ENCODE assay signal across 12 cellular contexts in the genomic region with DNA sequence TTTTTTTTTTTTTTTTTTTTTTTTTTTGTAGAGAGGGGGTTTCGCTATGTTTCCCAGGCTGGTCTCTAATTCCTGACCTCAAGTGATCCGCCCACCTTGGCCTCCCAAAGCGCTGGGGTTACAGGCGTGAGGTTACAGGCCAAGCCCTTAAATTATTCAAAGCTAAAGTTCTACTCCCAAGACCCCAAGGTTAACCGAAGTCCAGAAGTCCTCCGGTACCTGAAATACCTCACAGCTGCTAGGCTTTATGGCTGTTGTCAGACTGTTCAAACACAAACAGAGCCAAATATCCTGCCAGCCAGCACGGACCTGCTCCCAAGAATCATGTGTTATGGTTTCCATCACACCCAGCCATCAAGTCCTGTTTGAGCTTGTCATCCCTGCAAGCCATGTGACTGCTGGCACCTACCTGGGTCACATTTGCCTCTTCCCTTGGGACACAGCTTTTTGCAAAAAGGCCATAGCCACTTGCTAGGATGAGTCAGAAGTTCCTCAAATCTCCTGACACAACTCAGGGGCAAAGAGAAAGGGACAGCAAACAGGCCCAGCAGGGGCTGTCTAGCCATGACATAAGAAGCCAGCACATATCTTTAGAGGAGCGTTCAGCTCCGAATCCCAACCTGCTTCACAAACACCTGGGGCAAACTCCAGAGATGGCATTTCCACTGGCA.
A peak's percentile ranks its signal among the peaks of the same experiment; 100 is the strongest.
DNase-seq lines count a peak whose midpoint lies in the region; TF ChIP-seq lines count a peak whose summit lies in the region.
"Had no signal": no experiment of that assay in that cellular context is flagged by ENCODE, and none has a peak within 500 bp of the region (broad histone marks: within the 10 kb centered on the region; RNA-seq: fewer than 3 reads in every experiment).

No MANE protein-coding gene starts in this region.

- no peaks in the 10 kb centered on the region for H3K36me3 ChIP-seq in thymus (ENCODE audit: control insufficient read depth, insufficient read depth)
- H3K36me3 ChIP-seq: vagina had no signal

- 90% methylated on average over 9 of the region's 9 CpGs for WGBS in thymus

- H3K4me1 ChIP-seq in thymus (ENCODE audit: control insufficient read depth, insufficient read depth, low read length) = no peaks in the 10 kb centered on the region

- POLR2A ChIA-PET in RWPE1 (lab: Yijun Ruan, JAX; ENCODE audit: low non-redundant PET) = interaction anchor here (0.6 kb wide), 1 partner anchor 77 kb away, joined by 3 read pairs; no protein-coding TSS in a partner anchor

- H3K27ac ChIP-seq in RWPE1 (peak overlapping the region; percentile 72), thymus (ENCODE audit: low read depth) (peak overlapping the region; percentile 68)
- H3K27ac ChIP-seq: vagina had no signal

- no peak overlapping the region for H3K4me3 ChIP-seq in thymus (ENCODE audit: low read length)
- H3K4me3 ChIP-seq: vagina had no signal

- DNase-seq in SIG-M5 treated with dmso at 0.1 percent for 504 hours (lab: John Stamatoyannopoulos, UW; ENCODE audit: unreplicated experiment) (peak; percentile 29), SIG-M5 (lab: John Stamatoyannopoulos, UW) (no peak), RWPE1 (ENCODE audit: low spot score) (no peak), kidney tubule cell (ENCODE audit: low spot score) (peak; percentile 43), C1 segment of cervical spinal cord (lab: John Stamatoyannopoulos, UW) (no peak), GM10266 (ENCODE audit: extremely low spot score) (no peak)
- no peak for DNase-seq in stimulated activated CD4-positive, alpha-beta T cell treated with anti-CD3 and anti-CD28 coated beads, Interleukin-4, amount 100 ng/mL, for 4 hours
- DNase-seq: activated CD4-positive, alpha-beta T cell treated with anti-CD3 and anti-CD28 coated beads for 1 hour; activated effector memory CD4-positive, alpha-beta T cell treated with anti-CD3 and anti-CD28 coated beads, Interleukin-2, amount 50 U/mL, for 16 hours; naive thymus-derived CD4-positive, alpha-beta T cell had no signal

- CTCF ChIA-PET in RWPE1 (lab: Yijun Ruan, JAX) = interaction anchor here (0.6 kb wide), 1 partner anchor 112 kb away, joined by 3 read pairs; no protein-coding TSS in a partner anchor

- no peaks in the 10 kb centered on the region for H3K9me3 ChIP-seq in thymus (ENCODE audit: control insufficient read depth)
- H3K9me3 ChIP-seq: vagina had no signal

- H3K27me3 ChIP-seq in thymus (ENCODE audit: control insufficient read depth, insufficient read depth) = no peaks in the 10 kb centered on the region
- H3K27me3 ChIP-seq: vagina had no signal

- no peak for TF ChIP-seq CTCF in RWPE1 (conservative IDR thresholded peaks at IDR 0.05; ENCODE audit: low read depth)
- TF ChIP-seq CTCF in GM10266 (IDR thresholded peaks at IDR 0.05; ENCODE audit: control insufficient read depth, insufficient read depth, low read depth, missing control alignments) = no peak

Comparison
In these comparisons a context has a peak if more than half of its experiments do, and no peak if none do; other contexts are left out.
1. DNase-seq: peak in SIG-M5 treated with dmso at 0.1 percent for 504 hours (single experiment) and kidney tubule cell (single experiment); none in SIG-M5 (single experiment), RWPE1 (single experiment), stimulated activated CD4-positive, alpha-beta T cell treated with anti-CD3 and anti-CD28 coated beads, Interleukin-4, amount 100 ng/mL, for 4 hours (0 of 2), C1 segment of cervical spinal cord (0 of 14) and GM10266 (single experiment).